In the genomic region with DNA sequence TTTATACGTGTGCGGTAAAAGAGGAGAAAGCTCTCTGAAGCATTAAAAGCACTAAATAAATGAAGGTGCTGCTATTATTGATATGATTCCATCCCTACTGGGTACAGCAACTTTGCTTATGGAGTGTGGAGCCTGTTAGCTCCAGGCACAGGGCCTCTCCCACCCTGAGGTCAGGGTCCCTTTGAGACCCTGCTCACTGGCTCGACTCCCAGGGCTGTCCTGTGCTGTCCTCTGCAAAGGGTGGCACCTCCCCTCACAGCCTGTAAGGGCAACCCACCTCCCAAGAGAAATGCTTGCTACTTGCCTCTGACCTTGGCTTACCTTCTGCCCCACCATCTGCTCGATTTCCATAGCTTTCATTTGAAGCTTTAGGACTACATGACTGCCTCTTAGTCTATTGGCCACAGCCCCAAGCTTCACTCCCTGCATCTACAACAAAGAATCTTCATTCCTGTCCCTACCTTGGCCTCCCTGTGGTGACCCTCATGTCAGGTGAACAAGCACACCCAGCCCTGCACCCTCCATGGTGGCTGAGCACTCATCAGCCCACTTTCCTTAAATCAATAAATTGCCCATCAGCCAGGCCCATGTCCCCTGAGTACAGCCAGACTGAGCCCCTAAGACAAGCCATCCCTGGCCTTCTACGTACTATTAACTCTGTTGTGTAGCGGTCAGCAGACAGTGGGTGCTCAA, we compare ENCODE assay signal across 28 cellular contexts.
"Had no signal": no experiment of that assay in that cellular context is flagged by ENCODE, and none has a peak within 500 bp of the region (broad histone marks: within the 10 kb centered on the region; RNA-seq: fewer than 3 reads in every experiment).

No MANE protein-coding gene starts in this region.

- H3K36me3 ChIP-seq: breast epithelium, esophagus squamous epithelium, gastrocnemius medialis, heart left ventricle, uterus had no signal

- H3K4me1 ChIP-seq: breast epithelium, esophagus squamous epithelium, gastrocnemius medialis, heart left ventricle, parathyroid adenoma, testis, uterus had no signal

- H3K9ac ChIP-seq: parathyroid adenoma had no signal

- ATAC-seq: activated CD4-positive, alpha-beta T cell treated with anti-CD3 and anti-CD28 coated beads for 36 hours; activated T-cell treated with anti-CD3 and anti-CD28 coated beads, Interleukin-2, amount 50 U/mL, for 4 hours; gastrocnemius medialis; heart left ventricle; left ventricle myocardium superior; sciatic nerve had no signal

- H3K4me3 Mint-ChIP-seq: activated B cell treated with CpG ODN at 0.5 μM for 24 hours; activated CD4-positive, alpha-beta T cell treated with anti-CD3 and anti-CD28 coated beads for 36 hours; activated naive CD8-positive, alpha-beta T cell treated with anti-CD3 and anti-CD28 coated beads, Interleukin-2, amount 10 ng/mL, durations not matched to agents 7 days and 5 days; activated T-cell treated with anti-CD3 and anti-CD28 coated beads, Interleukin-2, amount 50 U/mL, for 4 hours; central memory CD8-positive, alpha-beta T cell; endodermal cell had no signal

- H3K9me3 ChIP-seq: breast epithelium, esophagus squamous epithelium, gastrocnemius medialis, heart left ventricle, testis, uterus had no signal

- FAIRE-seq: colon, islet of Langerhans, small intestine, TTC549 had no signal

- H2AFZ ChIP-seq: parathyroid adenoma had no signal

- H3K27ac Mint-ChIP-seq: activated B cell treated with CpG ODN at 0.5 μM for 24 hours; activated CD4-positive, alpha-beta T cell treated with anti-CD3 and anti-CD28 coated beads for 36 hours; activated naive CD8-positive, alpha-beta T cell treated with anti-CD3 and anti-CD28 coated beads, Interleukin-2, amount 10 ng/mL, durations not matched to agents 7 days and 5 days; activated T-helper 2 cell treated with anti-CD3 and anti-CD28 coated beads, Interferon-gamma antibody, Interleukin-2, Interleukin-4, amounts not matched to agents 10 μg/mL and 5 μg/mL and 100 μg/mL, durations not matched to agents 14 hours and 24 hours and 36 hours; endodermal cell had no signal

- H3K9me3 Mint-ChIP-seq: activated B cell treated with CpG ODN at 0.5 μM for 24 hours; activated T-cell treated with anti-CD3 and anti-CD28 coated beads, Interleukin-2, amount 50 U/mL, for 4 hours; activated T-helper 2 cell treated with anti-CD3 and anti-CD28 coated beads, Interferon-gamma antibody, Interleukin-2, Interleukin-4, amounts not matched to agents 10 μg/mL and 5 μg/mL and 100 μg/mL, durations not matched to agents 14 hours and 24 hours and 36 hours; central memory CD8-positive, alpha-beta T cell; endodermal cell had no signal

- H3K27ac ChIP-seq: breast epithelium, esophagus squamous epithelium, gastrocnemius medialis, heart left ventricle, parathyroid adenoma, testis, uterus had no signal

- H3K27me3 ChIP-seq: breast epithelium, esophagus squamous epithelium, gastrocnemius medialis, heart left ventricle, testis, uterus had no signal

- H3K4me1 Mint-ChIP-seq: activated B cell treated with CpG ODN at 0.5 μM for 24 hours; activated naive CD8-positive, alpha-beta T cell treated with anti-CD3 and anti-CD28 coated beads, Interleukin-2, amount 10 ng/mL, durations not matched to agents 7 days and 5 days; endodermal cell had no signal

- H3K79me2 ChIP-seq: parathyroid adenoma had no signal

- H3K4me3 ChIP-seq: breast epithelium, esophagus squamous epithelium, gastrocnemius medialis, heart left ventricle, testis, uterus had no signal

- DNase-seq: activated B cell treated with CpG ODN at 0.5 μM for 24 hours; activated CD4-positive, alpha-beta T cell treated with anti-CD3 and anti-CD28 coated beads for 36 hours; activated CD4-positive, alpha-beta T cell treated with anti-CD3 and anti-CD28 coated beads, Interleukin-2, amount 50 U/mL, for 4 hours; activated CD8-positive, alpha-beta memory T cell treated with anti-CD3 and anti-CD28 coated beads for 24 hours; activated CD8-positive, alpha-beta memory T cell treated with anti-CD3 and anti-CD28 coated beads, Interleukin-2, amount 50 U/mL, for 4 hours; activated naive CD4-positive, alpha-beta T cell; activated naive CD8-positive, alpha-beta T cell treated with anti-CD3 and anti-CD28 coated beads, Interleukin-2, amount 10 ng/mL, durations not matched to agents 7 days and 5 days; activated T-cell treated with anti-CD3 and anti-CD28 coated beads, Interleukin-2, amount 50 U/mL, for 4 hours; amniotic stem cell; endodermal cell; esophagus squamous epithelium; gastrocnemius medialis; heart left ventricle; left ventricle myocardium superior; nucleus accumbens; small intestine; stimulated activated CD4-positive, alpha-beta T cell treated with anti-CD3 and anti-CD28 coated beads, Interleukin-2, amount 100 ng/mL, for 24 hours; stimulated activated naive CD4-positive, alpha-beta T cell; testis; uterus had no signal
